8 cellular contexts compared by ENCODE assay signal in genomic region chr12:130818381-130819247, GRCh38. TPM values are rescaled to one million over a fixed set of nuclear protein-coding genes. Genes with fewer than 3 reads are reported as not detected.
DNase-seq lines count a peak whose midpoint lies in the region; ATAC-seq, FAIRE-seq and TF ChIP-seq lines count a peak whose summit lies in the region.

No MANE protein-coding gene starts in this region.

- H4K20me1 ChIP-seq in Karpas-422 (ENCODE audit: insufficient read depth, low read depth, low read length) (no peaks in the 10 kb centered on the region), HepG2 (ENCODE audit: insufficient read depth, low read length) (no peaks in the 10 kb centered on the region)

- H3K9ac ChIP-seq in Karpas-422 (ENCODE audit: low read length) (peak overlapping the region; percentile 77), HepG2 (ENCODE audit: insufficient read depth, low read depth, low read length) (no peak overlapping the region)

- no peaks in the 10 kb centered on the region for H3K9me2 ChIP-seq in Karpas-422 (replicated peaks; ENCODE audit: insufficient read depth, low read length)

- TF ChIP-seq RAD21 in HepG2 (CRISPR knock-in tag; IDR thresholded peaks at IDR 0.05) = peak; percentile 94

- no peak for FAIRE-seq in HepG2 (lab: Jason Lieb, UNC)

- no peaks in the 10 kb centered on the region for H3K9me3 ChIP-seq in Karpas-422 (ENCODE audit: low read length)
- no peaks in the 10 kb centered on the region for H3K9me3 ChIP-seq in HepG2 (ENCODE audit: low read length)

- POLR2A ChIA-PET in HepG2 (lab: Yijun Ruan, JAX) = interaction anchor here (1.1 kb wide), 1 partner anchor 42 kb away, joined by 3 read pairs; no protein-coding TSS in a partner anchor

- peak; percentile 90 for ATAC-seq in GM21528 (IDR thresholded peaks at IDR 0.05; ENCODE audit: low FRiP score, unreplicated experiment)
- peak; percentile 87 for ATAC-seq in central memory CD8-positive, alpha-beta T cell (replicated peaks; ENCODE audit: extremely low read depth, poor library complexity, severe bottlenecking)
- peak; percentile 100 for ATAC-seq in HepG2

- H3K27ac Mint-ChIP-seq in central memory CD8-positive, alpha-beta T cell (ENCODE audit: low read depth) = peak overlapping the region; percentile 92

- peak; percentile 83 for TF ChIP-seq CTCF in HepG2 (CRISPR knock-in tag; IDR thresholded peaks at IDR 0.05)

- H3K27me3 Mint-ChIP-seq in central memory CD8-positive, alpha-beta T cell = no peaks in the 10 kb centered on the region

- H3K4me3 Mint-ChIP-seq in central memory CD8-positive, alpha-beta T cell = peak overlapping the region; percentile 85

- H3K4me3 ChIP-seq in Karpas-422 (ENCODE audit: low read length) (peak overlapping the region; percentile 79), HepG2 (replicated peaks in 1 of 3; ENCODE audit: insufficient read depth in 1 of 3, low read depth in 2 of 3, low read length in 3 of 3) (no peak overlapping the region)

- H3K4me1 Mint-ChIP-seq in central memory CD8-positive, alpha-beta T cell = peaks cover 12% of the 10 kb centered on the region

- H3K4me1 ChIP-seq in Karpas-422 (ENCODE audit: low read length) (peaks cover 46% of the 10 kb centered on the region), HepG2 (ENCODE audit: insufficient read depth, low read length) (no peaks in the 10 kb centered on the region)

- H3K9me3 Mint-ChIP-seq in central memory CD8-positive, alpha-beta T cell = no peaks in the 10 kb centered on the region

- TF ChIP-seq EP300 in HepG2 (IDR thresholded peaks at IDR 0.05; ENCODE audit: low read depth in 2 of 2, low read length in 2 of 2) = no peak
- TF ChIP-seq EP300 in HepG2 (CRISPR knock-in tag; IDR thresholded peaks at IDR 0.05; ENCODE audit: borderline replicate concordance) = no peak

- TF ChIP-seq POLR2A in HepG2 (IDR thresholded peaks at IDR 0.05; ENCODE audit: insufficient read depth in 1 of 2, low read depth in 2 of 2, low read length in 2 of 2) = no peak

- H2AFZ ChIP-seq in Karpas-422 (ENCODE audit: low read length) = peak overlapping the region; percentile 94
- H2AFZ ChIP-seq in HepG2 (ENCODE audit: low read length) = no peak overlapping the region

- H3K36me3 Mint-ChIP-seq in central memory CD8-positive, alpha-beta T cell (ENCODE audit: insufficient read depth) = peaks cover 19% of the 10 kb centered on the region

- intact Hi-C loops in HepG2 (cut with micrococcal nuclease; ENCODE audit: unreplicated experiment) = loop anchor here (1.0 to 5.0 kb wide), 2 partner anchors 41 to 57 kb away; no protein-coding TSS in a partner anchor

- H3K27me3 ChIP-seq in Karpas-422 (ENCODE audit: low read length) (no peaks in the 10 kb centered on the region), HepG2 (ENCODE audit: control insufficient read depth in 1 of 2, insufficient read depth in 2 of 2, low read length in 2 of 2) (no peaks in the 10 kb centered on the region)

- in situ Hi-C loops in HepG2 (cut with HindIII; ENCODE audit: extremely low pct_ligation_motif_present, low pct_unique_long_range_greater_than_20kb) = loop anchor here (5.0 kb wide), 1 partner anchor 56 kb away; no protein-coding TSS in a partner anchor

- H3K36me3 ChIP-seq in Karpas-422 (ENCODE audit: insufficient read depth, low read length) (peaks cover 9% of the 10 kb centered on the region), HepG2 (replicated peaks in 1 of 2; ENCODE audit: control insufficient read depth in 1 of 2, insufficient read depth in 2 of 2, low read length in 2 of 2) (peaks cover 8 to 40% of the 10 kb centered on the region in 2 experiments)

- H3K4me2 ChIP-seq in Karpas-422 (ENCODE audit: low read depth, low read length, poor library complexity, severe bottlenecking) (peak overlapping the region; percentile 100), HepG2 (ENCODE audit: low read depth, low read length) (no peak overlapping the region)

- H3K27ac ChIP-seq in Karpas-422 (ENCODE audit: low read length) = no peak overlapping the region
- no peak overlapping the region for H3K27ac ChIP-seq in HepG2 (ENCODE audit: extremely low read length, insufficient read depth, low read length)

- peaks cover 45% of the 10 kb centered on the region for H3K79me2 ChIP-seq in Karpas-422 (ENCODE audit: low read length)
- no peaks in the 10 kb centered on the region for H3K79me2 ChIP-seq in HepG2 (ENCODE audit: insufficient read depth, low read length)

- WGBS in HepG2 (ENCODE audit: low lambda C conversion rate) = 78% methylated on average over 50 of the region's 60 CpGs

- CTCF ChIA-PET in HepG2 (lab: Yijun Ruan, JAX; ENCODE audit: low intra/inter-chr PET ratio, low total read pairs) = interaction anchor here (1.2 to 5.5 kb wide), 2 partner anchors 48 to 56 kb away, joined by 4 to 76 read pairs; no protein-coding TSS in a partner anchor

- BruUV-seq in HepG2 (replicated peaks; lab: Mats Ljungman, UMichigan) = no TSS peak

- peak; percentile 68 for DNase-seq in DMS53 treated with DMSO at 0.1 percent for 48 hours (lab: John Stamatoyannopoulos, UW; ENCODE audit: unreplicated experiment)
- DNase-seq in Karpas-422 = peak; percentile 85
- DNase-seq in activated CD4-positive, CD25-positive, alpha-beta regulatory T cell treated with anti-CD3 and anti-CD28 coated beads, Interleukin-2, amount 50 U/mL, for 72 hours = peak; percentile 86
- peak; percentile 49 to 69 for DNase-seq in central memory CD8-positive, alpha-beta T cell (ENCODE audit: low spot score in 2 of 2)
- no peak for DNase-seq in HepG2 (ENCODE audit: low spot score)
- peak; percentile 73 to 79 for DNase-seq in stimulated activated CD4-positive, alpha-beta T cell treated with anti-CD3 and anti-CD28 coated beads, Interleukin-4, amount 100 ng/mL, for 48 hours (ENCODE audit: low read depth in 2 of 2)
- DNase-seq in cortex of kidney (lab: John Stamatoyannopoulos, UW) = no peak

RNA-seq across cellular contexts. Expression of gene STX2, which starts 20.4 kb away (rescaled TPM):
- total RNA-seq in Karpas-422 (2014; rRNA removed; shearing (Covaris generic); ENCODE audit: low replicate concordance) = 19.2 and 19.3 TPM in 2 replicates
- 12.4 and 13.4 TPM in 2 replicates for total RNA-seq in HepG2 (2016; rRNA removed; fragmentation: Illumina TruSeq; extraction: Trizol)
- total RNA-seq in HepG2 (2016; cell fraction: cytosol; rRNA removed; fragmentation: Illumina TruSeq; extraction: Trizol; ENCODE audit: low read depth) = 10.3 and 12.4 TPM in 2 replicates
- 11.7 and 13.3 TPM in 2 replicates for total RNA-seq in HepG2 (2016; cell fraction: insoluble cytoplasmic fraction; rRNA removed; fragmentation: Illumina TruSeq; extraction: Trizol)
- total RNA-seq in HepG2 (2016; cell fraction: membrane; rRNA removed; fragmentation: Illumina TruSeq; extraction: Trizol) = 17.4 and 19.2 TPM in 2 replicates
- 9.3 and 11.7 TPM in 2 replicates for total RNA-seq in HepG2 (2016; cell fraction: nucleus; rRNA removed; fragmentation: Illumina TruSeq; extraction: Trizol)
- 22.8 and 25.1 TPM in 2 replicates for polyA plus RNA-seq in HepG2 (2011; rRNA removed)
- 9.8 and 15.2 TPM in 2 replicates for polyA plus RNA-seq in HepG2 (2011; cell fraction: cytosol; rRNA removed)
- polyA plus RNA-seq in HepG2 (2011; cell fraction: nucleus; rRNA removed) = 35.1 and 44.2 TPM in 2 replicates
- polyA plus RNA-seq in HepG2 (2012) = 13.4 and 16.2 TPM in 2 replicates
- polyA plus RNA-seq in HepG2 (2016; cell fraction: cytosol; fragmentation: Illumina TruSeq; extraction: Trizol; ENCODE audit: low read depth) = 8.3 and 10.5 TPM in 2 replicates
- 13.2 and 13.7 TPM in 2 replicates for polyA plus RNA-seq in HepG2 (2016; cell fraction: insoluble cytoplasmic fraction; fragmentation: Illumina TruSeq; extraction: Trizol; ENCODE audit: low read depth)
- 14.0 and 15.0 TPM in 2 replicates for polyA plus RNA-seq in HepG2 (2016; cell fraction: membrane; fragmentation: Illumina TruSeq; extraction: Trizol; ENCODE audit: low read depth)
- 18.7 and 22.3 TPM in 2 replicates for polyA plus RNA-seq in HepG2 (2016; cell fraction: nucleus; fragmentation: Illumina TruSeq; extraction: Trizol; ENCODE audit: insufficient read depth, low read depth)
- polyA minus RNA-seq in HepG2 (2011; rRNA and poly(A)+ RNA removed; ENCODE audit: low replicate concordance) = 8.4 and 9.4 TPM in 2 replicates
- polyA minus RNA-seq in HepG2 (2011; cell fraction: cytosol; rRNA and poly(A)+ RNA removed) = 7.5 and 8.7 TPM in 2 replicates
- polyA minus RNA-seq in HepG2 (2011; cell fraction: nucleus; rRNA and poly(A)+ RNA removed) = 19.6 and 26.2 TPM in 2 replicates

RNA-seq across cellular contexts. Expression of gene RAN, which starts 53.3 kb away (rescaled TPM):
- total RNA-seq in Karpas-422 (2014; rRNA removed; shearing (Covaris generic); ENCODE audit: low replicate concordance) = 897 and 1,159 TPM in 2 replicates
- 1,630 and 2,526 TPM in 2 replicates for total RNA-seq in HepG2 (2016; rRNA removed; fragmentation: Illumina TruSeq; extraction: Trizol)
- total RNA-seq in HepG2 (2016; cell fraction: cytosol; rRNA removed; fragmentation: Illumina TruSeq; extraction: Trizol; ENCODE audit: low read depth) = 453 and 456 TPM in 2 replicates
- total RNA-seq in HepG2 (2016; cell fraction: insoluble cytoplasmic fraction; rRNA removed; fragmentation: Illumina TruSeq; extraction: Trizol) = 1,637 and 2,557 TPM in 2 replicates
- 837 and 870 TPM in 2 replicates for total RNA-seq in HepG2 (2016; cell fraction: membrane; rRNA removed; fragmentation: Illumina TruSeq; extraction: Trizol)
- total RNA-seq in HepG2 (2016; cell fraction: nucleus; rRNA removed; fragmentation: Illumina TruSeq; extraction: Trizol) = 527 and 560 TPM in 2 replicates
- polyA plus RNA-seq in HepG2 (2011; rRNA removed) = 996 and 1,335 TPM in 2 replicates
- polyA plus RNA-seq in HepG2 (2011; cell fraction: cytosol; rRNA removed) = 979 and 1,087 TPM in 2 replicates
- 385 and 550 TPM in 2 replicates for polyA plus RNA-seq in HepG2 (2011; cell fraction: nucleus; rRNA removed)
- polyA plus RNA-seq in HepG2 (2012) = 1,088 and 1,104 TPM in 2 replicates
- 580 and 585 TPM in 2 replicates for polyA plus RNA-seq in HepG2 (2016; cell fraction: cytosol; fragmentation: Illumina TruSeq; extraction: Trizol; ENCODE audit: low read depth)
- 2,503 and 2,588 TPM in 2 replicates for polyA plus RNA-seq in HepG2 (2016; cell fraction: insoluble cytoplasmic fraction; fragmentation: Illumina TruSeq; extraction: Trizol; ENCODE audit: low read depth)
- polyA plus RNA-seq in HepG2 (2016; cell fraction: membrane; fragmentation: Illumina TruSeq; extraction: Trizol; ENCODE audit: low read depth) = 756 and 768 TPM in 2 replicates
- 908 and 932 TPM in 2 replicates for polyA plus RNA-seq in HepG2 (2016; cell fraction: nucleus; fragmentation: Illumina TruSeq; extraction: Trizol; ENCODE audit: insufficient read depth, low read depth)
- polyA minus RNA-seq in HepG2 (2011; rRNA and poly(A)+ RNA removed; ENCODE audit: low replicate concordance) = 405 and 954 TPM in 2 replicates
- 424 and 441 TPM in 2 replicates for polyA minus RNA-seq in HepG2 (2011; cell fraction: cytosol; rRNA and poly(A)+ RNA removed)
- polyA minus RNA-seq in HepG2 (2011; cell fraction: nucleus; rRNA and poly(A)+ RNA removed) = 138 and 202 TPM in 2 replicates

Comparison
In these comparisons a context has a peak if more than half of its experiments do, and no peak if none do; other contexts are left out.
1. DNase-seq: peak in DMS53 treated with DMSO at 0.1 percent for 48 hours (single experiment), Karpas-422 (single experiment), activated CD4-positive, CD25-positive, alpha-beta regulatory T cell treated with anti-CD3 and anti-CD28 coated beads, Interleukin-2, amount 50 U/mL, for 72 hours (single experiment), central memory CD8-positive, alpha-beta T cell (2 of 2) and stimulated activated CD4-positive, alpha-beta T cell treated with anti-CD3 and anti-CD28 coated beads, Interleukin-4, amount 100 ng/mL, for 48 hours (2 of 2); none in HepG2 (single experiment) and cortex of kidney (single experiment).
2. Peak in every context shown above with its lines, with median percentiles within 50 percentile points of each other: ATAC-seq.